Comparison of ENCODE assay signal across 13 cellular contexts in genomic region chr22:28903080-28903479, GRCh38. TPM values are rescaled to one million over a fixed set of nuclear protein-coding genes. Genes with fewer than 3 reads are reported as not detected.
A peak's percentile ranks its signal among the peaks of the same experiment; 100 is the strongest.
DNase-seq lines count a peak whose midpoint lies in the region; ATAC-seq and TF ChIP-seq lines count a peak whose summit lies in the region.
"Had no signal": no experiment of that assay in that cellular context is flagged by ENCODE, and none has a peak within 500 bp of the region (broad histone marks: within the 10 kb centered on the region; RNA-seq: fewer than 3 reads in every experiment).

No MANE protein-coding gene starts in this region.

- no peak overlapping the region for H3K27ac Mint-ChIP-seq in stimulated activated naive CD8-positive, alpha-beta T cell treated with anti-CD3 and anti-CD28 coated beads, Interleukin-15, amount 100 ng/mL, for 72 hours
- H3K27ac Mint-ChIP-seq: activated naive CD4-positive, alpha-beta T cell treated with anti-CD3 and anti-CD28 coated beads, Interleukin-2, amount 50 U/mL, for 24 hours had no signal

- H3K27me3 ChIP-seq in HUES6 (ENCODE audit: control insufficient read depth, insufficient read depth, low read length) (no peaks in the 10 kb centered on the region), left lung (no peaks in the 10 kb centered on the region), sigmoid colon (no peaks in the 10 kb centered on the region), spleen (replicated peaks in 1 of 7) (no peaks in the 10 kb centered on the region)
- H3K27me3 ChIP-seq: gastrocnemius medialis had no signal

- ATAC-seq in esophagus mucosa (peak; percentile 69), left lung (peak; percentile 34)
- no peak for ATAC-seq in stimulated activated naive CD8-positive, alpha-beta T cell treated with anti-CD3 and anti-CD28 coated beads, Interleukin-15, amount 100 ng/mL, for 72 hours

- H3K4me3 ChIP-seq in HUES6 (ENCODE audit: low read depth, low read length) (no peak overlapping the region), left lung (no peak overlapping the region), sigmoid colon (no peak overlapping the region), spleen (no peak overlapping the region)
- H3K4me3 ChIP-seq: gastrocnemius medialis had no signal

- H3K27ac ChIP-seq in HUES6 (ENCODE audit: low read depth, low read length) (peak overlapping the region; percentile 46; the same call in 1 of the 2 replicates), left lung (peak overlapping the region; percentile 57 to 62), sigmoid colon (peak overlapping the region; percentile 9 to 81 (median 68)), spleen (no peak overlapping the region)

- TF ChIP-seq POLR2A in sigmoid colon (IDR thresholded peaks at IDR 0.05) (no peak), spleen (IDR thresholded peaks at IDR 0.05) (no peak)

- peaks cover 61% of the 10 kb centered on the region for H3K4me1 ChIP-seq in HUES6 (ENCODE audit: control insufficient read depth, insufficient read depth, low read length)
- peaks cover 24 to 28% of the 10 kb centered on the region in 2 donors for H3K4me1 ChIP-seq in left lung
- peaks cover 0 to 77% (median 55%) of the 10 kb centered on the region in 4 donors for H3K4me1 ChIP-seq in sigmoid colon
- H3K4me1 ChIP-seq in spleen, result peaks cover 0 to 33% (median 17%) of the 10 kb centered on the region in 6 donors

- 0 out of 2 replicates have a peak, but pooled peaks cover 5% of the 10 kb centered on the region for H3K36me3 ChIP-seq in HUES6 (ENCODE audit: control insufficient read depth, insufficient read depth, low read length)
- H3K36me3 ChIP-seq in left lung, result no peaks in the 10 kb centered on the region
- H3K36me3 ChIP-seq in sigmoid colon, result no peaks in the 10 kb centered on the region
- H3K36me3 ChIP-seq in spleen, result no peaks in the 10 kb centered on the region
- H3K36me3 ChIP-seq: gastrocnemius medialis had no signal

- H3K4me1 Mint-ChIP-seq in stimulated activated naive CD8-positive, alpha-beta T cell treated with anti-CD3 and anti-CD28 coated beads, Interleukin-15, amount 100 ng/mL, for 72 hours, result peaks cover 40% of the 10 kb centered on the region

- H3K9me3 ChIP-seq in HUES6 (ENCODE audit: control insufficient read depth, insufficient read depth, low read depth, low read length) (no peaks in the 10 kb centered on the region), left lung (no peaks in the 10 kb centered on the region), sigmoid colon (no peaks in the 10 kb centered on the region), spleen (no peaks in the 10 kb centered on the region)
- H3K9me3 ChIP-seq: gastrocnemius medialis had no signal

- H3K9ac ChIP-seq in HUES6 (ENCODE audit: low read length), result peak overlapping the region; percentile 10

- DNase-seq in left lung, result no peak
- DNase-seq in sigmoid colon, result no peak
- no peak for DNase-seq in NCI-H2107 treated with DMSO at 0.1 percent for 48 hours (lab: John Stamatoyannopoulos, UW; ENCODE audit: unreplicated experiment)
- no peak for DNase-seq in OCI-M1 (lab: John Stamatoyannopoulos, UW)
- DNase-seq in stimulated activated naive CD8-positive, alpha-beta T cell treated with anti-CD3 and anti-CD28 coated beads, Interleukin-15, amount 100 ng/mL, for 72 hours, result no peak
- no peak for DNase-seq in spleen
- DNase-seq: DMS 273 treated with DMSO at 0.1 percent for 48 hours; gastrocnemius medialis; NCI-H2227 treated with DMSO at 0.1 percent for 48 hours; stimulated activated CD4-positive, alpha-beta T cell treated with anti-CD3 and anti-CD28 coated beads, Interleukin-15, amount 100 ng/mL, for 24 hours had no signal

- no peak for TF ChIP-seq EP300 in sigmoid colon (IDR thresholded peaks at IDR 0.05)

- TF ChIP-seq CTCF in left lung (IDR thresholded peaks at IDR 0.05) (no peak), sigmoid colon (IDR thresholded peaks at IDR 0.05) (no peak), spleen (IDR thresholded peaks at IDR 0.05 in 8 of 11, conservative IDR thresholded peaks at IDR 0.05 in 3 of 11) (no peak)

- intact Hi-C loops in left lung (cut with DNase I), result no loop called here
- intact Hi-C loops in sigmoid colon (cut with DNase I), result no loop called here
- intact Hi-C loops in spleen (cut with DNase I; ENCODE audit: low total_unique reads), result no loop called here

- no peak overlapping the region for H3K4me3 Mint-ChIP-seq in stimulated activated naive CD8-positive, alpha-beta T cell treated with anti-CD3 and anti-CD28 coated beads, Interleukin-15, amount 100 ng/mL, for 72 hours
- H3K4me3 Mint-ChIP-seq: activated naive CD4-positive, alpha-beta T cell treated with anti-CD3 and anti-CD28 coated beads, Interleukin-2, amount 50 U/mL, for 24 hours had no signal

- peaks cover 47% of the 10 kb centered on the region for H3K27me3 Mint-ChIP-seq in stimulated activated naive CD8-positive, alpha-beta T cell treated with anti-CD3 and anti-CD28 coated beads, Interleukin-15, amount 100 ng/mL, for 72 hours
- H3K27me3 Mint-ChIP-seq: activated naive CD4-positive, alpha-beta T cell treated with anti-CD3 and anti-CD28 coated beads, Interleukin-2, amount 50 U/mL, for 24 hours had no signal

- WGBS in sigmoid colon, 2 donors, result 42 to 76% methylated on average over 11 of the region's 11 CpGs
- 85 to 92% (median 89%) methylated on average over 11 of the region's 11 CpGs for WGBS in spleen, 5 donors

- H3K9me3 Mint-ChIP-seq in stimulated activated naive CD8-positive, alpha-beta T cell treated with anti-CD3 and anti-CD28 coated beads, Interleukin-15, amount 100 ng/mL, for 72 hours, result no peaks in the 10 kb centered on the region
- H3K9me3 Mint-ChIP-seq: activated naive CD4-positive, alpha-beta T cell treated with anti-CD3 and anti-CD28 coated beads, Interleukin-2, amount 50 U/mL, for 24 hours had no signal

RNA-seq across cellular contexts. Expression of gene ZNRF3, which starts 19.7 kb away (rescaled TPM):
- total RNA-seq in esophagus mucosa (6.4 TPM), left lung (10 to 100 TPM in 1 of 2 donors, 1 to 10 TPM in 1; 8.8 to 13.1 TPM), sigmoid colon (10 to 100 TPM in 2 of 4 donors, 1 to 10 TPM in 2; 8.9 to 13.6 (median 9.7) TPM), spleen (1 to 10 TPM; 1.9 to 4.5 (median 3.4) TPM)
- polyA plus RNA-seq in sigmoid colon (1 to 10 TPM in 1 of 3 donors, under 1 TPM in 2; 0.23 to 3.9 (median 0.60) TPM), spleen (under 1 TPM; 0.15 to 0.51 (median 0.30) TPM)

Comparison
In these comparisons a context has a peak if more than half of its experiments do, and no peak if none do; other contexts are left out.
1. H3K27ac ChIP-seq: peak in HUES6 (single experiment), left lung (2 of 2) and sigmoid colon (4 of 4); none in spleen (0 of 8).